ENCODE assay signal across 8 cellular contexts in genomic region chr10:68333058-68333395, GRCh38. TPM values are rescaled to one million over a fixed set of nuclear protein-coding genes. Genes with fewer than 3 reads are reported as not detected.
A peak's percentile ranks its signal among the peaks of the same experiment; 100 is the strongest.
DNase-seq lines count a peak whose midpoint lies in the region; ATAC-seq and TF ChIP-seq lines count a peak whose summit lies in the region.

No MANE protein-coding gene starts in this region.

- H3K9ac ChIP-seq in endodermal cell (ENCODE audit: extremely low read depth, low read length, poor library complexity, severe bottlenecking) (peak overlapping the region; percentile 99), neuronal stem cell (ENCODE audit: low read depth, low read length, poor library complexity) (no peak overlapping the region)

- no peak overlapping the region for H2BK12ac ChIP-seq in neuronal stem cell (ENCODE audit: low read length)

- H3K9me2 ChIP-seq in OCI-LY7 (ENCODE audit: insufficient read depth, low read length) = no peaks in the 10 kb centered on the region

- WGBS in endodermal cell (ENCODE audit: insufficient coverage in 1 of 2, insufficient read length in 1 of 2), 2 experiments = 0% methylated on average over 7 to 9 of the region's 10 CpGs
- no CpG with 5 or more reads among the region's 10 CpGs for WGBS in neuronal stem cell (ENCODE audit: extremely low coverage in 2 of 2, insufficient read length in 2 of 2, insufficient replicate concordance in 1 of 2), 2 donors

- CTCF ChIA-PET in OCI-LY7 (lab: Charles Lee; ENCODE audit: unreplicated experiment) = no interaction called here

- no peak overlapping the region for H4K8ac ChIP-seq in neuronal stem cell (ENCODE audit: low read depth, low read length)

- peaks cover 0 to 3% (median 0%) of the 10 kb centered on the region in 7 donors for H3K9me3 Mint-ChIP-seq in CD4-positive, CD25-positive, alpha-beta regulatory T cell
- no peaks in the 10 kb centered on the region for H3K9me3 Mint-ChIP-seq in endodermal cell

- H3K79me1 ChIP-seq in neuronal stem cell (ENCODE audit: low read depth, low read length) = no peaks in the 10 kb centered on the region

- H3K4me1 ChIP-seq in CD4-positive, CD25-positive, alpha-beta regulatory T cell (ENCODE audit: control insufficient read depth, insufficient read depth, low read length, poor library complexity, severe bottlenecking) = peaks cover 43% of the 10 kb centered on the region
- H3K4me1 ChIP-seq in OCI-LY7 (ENCODE audit: insufficient read depth, low read length, poor library complexity, severe bottlenecking) (peaks cover 73% of the 10 kb centered on the region), endodermal cell (ENCODE audit: control insufficient read depth, insufficient read depth, low read length) (no peaks in the 10 kb centered on the region), neuronal stem cell (ENCODE audit: control insufficient read depth in 2 of 2, insufficient read depth in 1 of 2, low read depth in 1 of 2, low read length in 2 of 2) (peaks cover 9 to 20% of the 10 kb centered on the region in 2 donors)

- H3K36me3 ChIP-seq in CD4-positive, CD25-positive, alpha-beta regulatory T cell (ENCODE audit: control insufficient read depth, insufficient read depth, low read length) = no peaks in the 10 kb centered on the region
- peaks cover 58% of the 10 kb centered on the region for H3K36me3 ChIP-seq in OCI-LY7 (ENCODE audit: insufficient read depth, low read length)
- H3K36me3 ChIP-seq in endodermal cell (ENCODE audit: control insufficient read depth, insufficient read depth, low read length) = peaks cover 41% of the 10 kb centered on the region
- peaks cover 2 to 51% of the 10 kb centered on the region in 2 donors for H3K36me3 ChIP-seq in neuronal stem cell (replicated peaks in 1 of 2; ENCODE audit: control insufficient read depth in 2 of 2, insufficient read depth in 2 of 2, low read length in 2 of 2)

- H3K4me1 Mint-ChIP-seq in CD4-positive, CD25-positive, alpha-beta regulatory T cell = peaks cover 31 to 66% (median 50%) of the 10 kb centered on the region in 4 donors
- peaks cover 37% of the 10 kb centered on the region for H3K4me1 Mint-ChIP-seq in endodermal cell

- peaks cover 49% of the 10 kb centered on the region for H4K20me1 ChIP-seq in OCI-LY7 (ENCODE audit: insufficient read depth, low read length)

- H3K27ac Mint-ChIP-seq in CD4-positive, CD25-positive, alpha-beta regulatory T cell = peak overlapping the region; percentile 99 to 100 (median 100)
- H3K27ac Mint-ChIP-seq in endodermal cell = peak overlapping the region; percentile 100

- peaks cover 14% of the 10 kb centered on the region for H3K36me3 Mint-ChIP-seq in CD4-positive, CD25-positive, alpha-beta regulatory T cell
- peaks cover 26% of the 10 kb centered on the region for H3K36me3 Mint-ChIP-seq in endodermal cell (ENCODE audit: low read depth)

- H3K27me3 Mint-ChIP-seq in CD4-positive, CD25-positive, alpha-beta regulatory T cell = peaks cover 11% of the 10 kb centered on the region
- no peaks in the 10 kb centered on the region for H3K27me3 Mint-ChIP-seq in endodermal cell (ENCODE audit: insufficient read depth)

- intact Hi-C loops in OCI-LY7 (cut with micrococcal nuclease; ENCODE audit: unreplicated experiment) = loop anchor here (2.0 kb wide), 1 partner anchor 74 kb away; the partner anchor contains the start of gene RUFY2

- H2BK120ac ChIP-seq in neuronal stem cell (ENCODE audit: low read depth, low read length) = no peak overlapping the region

- H3K4me3 Mint-ChIP-seq in CD4-positive, CD25-positive, alpha-beta regulatory T cell = peak overlapping the region; percentile 100
- peak overlapping the region; percentile 99 for H3K4me3 Mint-ChIP-seq in endodermal cell

- no peak overlapping the region for H2BK5ac ChIP-seq in neuronal stem cell (ENCODE audit: low read length)

- H3K14ac ChIP-seq in neuronal stem cell (ENCODE audit: low read length) = no peak overlapping the region

- DNase-seq in CD4-positive, CD25-positive, alpha-beta regulatory T cell = peak in 1 of 3 donors; percentile 14
- DNase-seq in OCI-LY7 (ENCODE audit: low spot score) = no peak
- no peak for DNase-seq in endodermal cell
- DNase-seq in neuronal stem cell (ENCODE audit: low spot score) = no peak
- DNase-seq in activated CD4-positive, CD25-positive, alpha-beta regulatory T cell (lab: John Stamatoyannopoulos, UW) = no peak
- no peak for DNase-seq in activated gamma-delta T cell treated with Interleukin-2 at 50 U/mL for 16 hours
- no peak for DNase-seq in HUDEP-2 (lab: John Stamatoyannopoulos, UW; ENCODE audit: unreplicated experiment in 76 of 76)

- no peak overlapping the region for H3K18ac ChIP-seq in neuronal stem cell (ENCODE audit: low read length)

- no peaks in the 10 kb centered on the region for H3K9me3 ChIP-seq in CD4-positive, CD25-positive, alpha-beta regulatory T cell (ENCODE audit: control insufficient read depth in 2 of 2, low read length in 2 of 2)
- H3K9me3 ChIP-seq in OCI-LY7 (ENCODE audit: low read length) (no peaks in the 10 kb centered on the region), endodermal cell (ENCODE audit: control insufficient read depth, low read length) (no peaks in the 10 kb centered on the region), neuronal stem cell (replicated peaks in 1 of 2; ENCODE audit: control insufficient read depth in 2 of 2, insufficient read depth in 1 of 2, low read depth in 1 of 2, low read length in 2 of 2) (no peaks in the 10 kb centered on the region)

- peaks cover 66% of the 10 kb centered on the region for H3K79me2 ChIP-seq in OCI-LY7 (ENCODE audit: insufficient read depth, low read depth, low read length)

- H2AK5ac ChIP-seq in neuronal stem cell (ENCODE audit: low read depth, low read length) = no peak overlapping the region

- peak overlapping the region; percentile 97 for H3K27ac ChIP-seq in CD4-positive, CD25-positive, alpha-beta regulatory T cell (ENCODE audit: insufficient read depth, low read length, poor library complexity, severe bottlenecking)
- H3K27ac ChIP-seq in OCI-LY7 (ENCODE audit: low read depth, low read length, poor library complexity, severe bottlenecking) (peak overlapping the region; percentile 89), endodermal cell (ENCODE audit: low read depth, low read length) (peak overlapping the region; percentile 98), neuronal stem cell (replicated peaks; ENCODE audit: low read length) (peak overlapping the region; percentile 97)

- H3K27me3 ChIP-seq in CD4-positive, CD25-positive, alpha-beta regulatory T cell (ENCODE audit: control insufficient read depth, insufficient read depth, low read length) = no peaks in the 10 kb centered on the region
- H3K27me3 ChIP-seq in endodermal cell (ENCODE audit: control insufficient read depth, insufficient read depth, low read length, poor library complexity, severe bottlenecking) (no peaks in the 10 kb centered on the region), neuronal stem cell (ENCODE audit: control insufficient read depth in 3 of 3, insufficient read depth in 3 of 3, low read depth in 1 of 3, low read length in 3 of 3) (no peaks in the 10 kb centered on the region)

- TF ChIP-seq CTCF in OCI-LY7 (conservative IDR thresholded peaks at IDR 0.05; ENCODE audit: low read length) (no peak; the same call in 1 of the 2 replicates), endodermal cell (conservative IDR thresholded peaks at IDR 0.05) (no peak)

- no peak for ATAC-seq in CD4-positive, CD25-positive, alpha-beta regulatory T cell (ENCODE audit: low read depth in 2 of 2)
- ATAC-seq in GM21390 (IDR thresholded peaks at IDR 0.05; ENCODE audit: unreplicated experiment) = no peak

- no TSS peak for BruUV-seq in OCI-LY7 (replicated peaks; lab: Mats Ljungman, UMichigan)

- no peak overlapping the region for H2AFZ ChIP-seq in OCI-LY7 (ENCODE audit: low read length)
- H2AFZ ChIP-seq in neuronal stem cell (ENCODE audit: low read length) = no peak overlapping the region

- POLR2A ChIA-PET in OCI-LY7 (lab: Charles Lee) = interaction anchor here (0.6 to 4.3 kb wide), 14 partner anchors 12 to 1818 kb away, joined by 3 to 28 read pairs (median 3); partner anchors contain the start of genes CCAR1 and SIRT1

- H3K23ac ChIP-seq in neuronal stem cell (ENCODE audit: low read depth, low read length, poor library complexity) = no peak overlapping the region

- H2BK15ac ChIP-seq in neuronal stem cell (ENCODE audit: low read length) = no peak overlapping the region

- H3K4me3 ChIP-seq in CD4-positive, CD25-positive, alpha-beta regulatory T cell (ENCODE audit: low read depth, low read length) = peak overlapping the region; percentile 95
- peak overlapping the region; percentile 85 for H3K4me3 ChIP-seq in OCI-LY7 (ENCODE audit: low read depth, low read length, poor library complexity, severe bottlenecking)
- H3K4me3 ChIP-seq in endodermal cell (ENCODE audit: low read length) = peak overlapping the region; percentile 100
- H3K4me3 ChIP-seq in neuronal stem cell (ENCODE audit: low read length in 2 of 2) = peak overlapping the region; percentile 97 to 100

- H3K4ac ChIP-seq in neuronal stem cell (ENCODE audit: low read length) = no peak overlapping the region

- H4K91ac ChIP-seq in neuronal stem cell (ENCODE audit: low read depth, low read length, poor library complexity) = no peak overlapping the region

- peak overlapping the region; percentile 93 for H3K4me2 ChIP-seq in OCI-LY7 (ENCODE audit: low read length)
- peak overlapping the region; percentile 34 for H3K4me2 ChIP-seq in neuronal stem cell (ENCODE audit: insufficient read depth, low read length, poor library complexity, severe bottlenecking)

RNA-seq across cellular contexts. Expression of gene PBLD, which starts 0.3 kb away (rescaled TPM):
- total RNA-seq in CD4-positive, CD25-positive, alpha-beta regulatory T cell = 1.2 TPM
- 1 to 10 TPM in 3 of 4 donors, under 1 TPM in 1; 0.85 to 1.5 (median 1.2) TPM for polyA plus RNA-seq in CD4-positive, CD25-positive, alpha-beta regulatory T cell
- 2.5 and 3.1 TPM in 2 replicates for total RNA-seq in OCI-LY7 (2014; rRNA removed; shearing (Covaris generic))
- 5.9 and 8.0 TPM in 2 replicates for total RNA-seq in OCI-LY7 (2022)
- 1 to 10 TPM; 5.0 to 5.3 TPM for total RNA-seq in endodermal cell
- polyA plus RNA-seq in endodermal cell (2013, experiment 1 of 2) = 3.3 TPM
- polyA plus RNA-seq in endodermal cell (2013, experiment 2 of 2) = 3.4 TPM
- 3.0 TPM for polyA plus RNA-seq in neuronal stem cell (2013, experiment 1 of 2)
- polyA plus RNA-seq in neuronal stem cell (2013, experiment 2 of 2) = 2.4 TPM

RNA-seq across cellular contexts. Expression of gene HNRNPH3, which starts 1.2 kb away (rescaled TPM):
- 200 TPM for total RNA-seq in CD4-positive, CD25-positive, alpha-beta regulatory T cell
- polyA plus RNA-seq in CD4-positive, CD25-positive, alpha-beta regulatory T cell = 100 to 1,000 TPM; 120 to 142 (median 137) TPM
- total RNA-seq in OCI-LY7 (2014; rRNA removed; shearing (Covaris generic)) = 30.8 and 69.2 TPM in 2 replicates
- total RNA-seq in OCI-LY7 (2022) = 241 and 261 TPM in 2 replicates
- total RNA-seq in endodermal cell = 100 to 1,000 TPM; 217 to 228 TPM
- 345 TPM for polyA plus RNA-seq in endodermal cell (2013, experiment 1 of 2)
- polyA plus RNA-seq in endodermal cell (2013, experiment 2 of 2) = 293 TPM
- polyA plus RNA-seq in neuronal stem cell (2013, experiment 1 of 2) = 341 TPM
- 342 TPM for polyA plus RNA-seq in neuronal stem cell (2013, experiment 2 of 2)
